Comparison of ENCODE assay signal across 8 cellular contexts in the genomic region with DNA sequence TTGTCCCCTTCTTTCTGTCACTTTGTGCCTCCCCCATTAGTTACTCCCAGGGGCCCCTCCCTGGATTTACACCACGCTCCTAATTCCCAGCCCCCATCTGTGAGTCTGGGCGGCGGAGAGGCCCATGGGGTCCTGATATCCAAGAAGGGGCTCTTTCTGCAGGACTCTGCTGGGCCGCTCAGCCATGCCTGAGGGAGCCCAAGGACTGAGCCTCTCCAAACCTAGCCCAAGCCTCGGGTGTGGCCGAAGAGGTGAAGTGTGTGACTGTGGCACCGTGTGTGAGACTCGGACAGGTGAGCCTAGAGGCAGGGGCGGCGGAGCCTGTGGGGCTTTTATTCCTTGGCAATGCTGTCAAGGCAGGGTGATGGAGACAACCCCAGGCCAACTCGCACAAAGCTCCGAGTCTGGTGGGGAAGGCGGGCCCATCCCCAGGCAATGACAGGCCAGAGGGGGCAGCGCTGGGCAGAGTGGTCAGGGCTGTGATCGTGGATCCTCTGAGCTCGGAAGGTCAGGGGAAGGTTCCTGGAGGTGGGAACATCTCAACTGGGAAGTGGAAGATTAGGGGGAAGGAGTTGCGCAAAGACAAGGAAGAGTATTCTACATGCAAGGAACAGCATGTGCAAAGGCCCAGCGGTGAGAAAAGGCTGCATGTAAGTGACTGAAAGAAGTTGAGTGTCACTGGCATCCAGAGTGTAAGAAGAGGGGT. TPM values are rescaled to one million over a fixed set of nuclear protein-coding genes. Genes with fewer than 3 reads are reported as not detected.
A peak's percentile ranks its signal among the peaks of the same experiment; 100 is the strongest.
DNase-seq lines count a peak whose midpoint lies in the region; ATAC-seq and TF ChIP-seq lines count a peak whose summit lies in the region.

No MANE protein-coding gene starts in this region.

- H3K9me3 Mint-ChIP-seq in CD14-positive monocyte (peaks cover 0 to 8% (median 3%) of the 10 kb centered on the region in 7 donors), type B pancreatic cell (no peaks in the 10 kb centered on the region)

- TF ChIP-seq CTCF in CD14-positive monocyte (IDR thresholded peaks at IDR 0.05), result no peak
- peak; percentile 50 for TF ChIP-seq CTCF in brain microvascular endothelial cell (IDR thresholded peaks at IDR 0.05; ENCODE audit: low read depth, low read length, missing control alignments)
- TF ChIP-seq CTCF in liver (IDR thresholded peaks at IDR 0.05; ENCODE audit: low read depth, low read length, missing input control), result no peak
- TF ChIP-seq CTCF in type B pancreatic cell (conservative IDR thresholded peaks at IDR 0.05), result peak; percentile 13

- intact Hi-C loops in CD14-positive monocyte (cut with micrococcal nuclease), result loop anchor here (2.0 kb wide), 2 partner anchors 15 to 17 kb away; no protein-coding TSS in a partner anchor

- no peak for TF ChIP-seq RAD21 in liver (IDR thresholded peaks at IDR 0.05)

- H3K9ac ChIP-seq in HUES48 (ENCODE audit: low read depth, low read length), result peak overlapping the region; percentile 13
- H3K9ac ChIP-seq in liver (ENCODE audit: low read depth in 1 of 2, low read length in 2 of 2), result no peak overlapping the region

- DNase-seq in CD14-positive monocyte (ENCODE audit: low spot score) (no peak), brain microvascular endothelial cell (no peak), type B pancreatic cell (ENCODE audit: extremely low spot score, unreplicated experiment) (no peak), amniotic stem cell (lab: John Stamatoyannopoulos, UW) (no peak)

- peak overlapping the region; percentile 43 to 100 (median 81) for H3K27ac Mint-ChIP-seq in CD14-positive monocyte
- peak overlapping the region; percentile 88 for H3K27ac Mint-ChIP-seq in type B pancreatic cell

- in situ Hi-C loops in brain microvascular endothelial cell (cut with HindIII; ENCODE audit: low pct_ligation_motif_present, low sequenced_read_pairs), result no loop called here

- H3K36me3 Mint-ChIP-seq in CD14-positive monocyte (peaks cover 30 to 48% of the 10 kb centered on the region in 2 donors), type B pancreatic cell (peaks cover 8% of the 10 kb centered on the region)

- ATAC-seq in GM19023 (IDR thresholded peaks at IDR 0.05; ENCODE audit: unreplicated experiment), result no peak
- ATAC-seq in HG03342 (IDR thresholded peaks at IDR 0.05; ENCODE audit: unreplicated experiment), result no peak

- H3K4me1 ChIP-seq in HUES48 (ENCODE audit: control insufficient read depth, insufficient read depth, low read length) (peaks cover 24% of the 10 kb centered on the region), liver (ENCODE audit: control insufficient read depth in 4 of 4, insufficient read depth in 4 of 4, low read length in 3 of 4) (peaks cover 5 to 32% (median 11%) of the 10 kb centered on the region in 4 donors)

- H3K27me3 Mint-ChIP-seq in CD14-positive monocyte (ENCODE audit: low read depth in 3 of 3), result peaks cover 2 to 24% (median 5%) of the 10 kb centered on the region in 3 donors
- peaks cover 8% of the 10 kb centered on the region for H3K27me3 Mint-ChIP-seq in type B pancreatic cell

- H3K36me3 ChIP-seq in HUES48 (ENCODE audit: control insufficient read depth, insufficient read depth, low read length) (peaks cover 38% of the 10 kb centered on the region), brain microvascular endothelial cell (replicated peaks) (peaks cover 29% of the 10 kb centered on the region), liver (ENCODE audit: control insufficient read depth in 4 of 4, insufficient read depth in 3 of 4, low read depth in 1 of 4, low read length in 3 of 4) (peaks cover 0 to 2% (median 0%) of the 10 kb centered on the region in 4 donors)

- H3K4me3 ChIP-seq in HUES48 (ENCODE audit: low read depth, low read length) (peak overlapping the region; percentile 98), brain microvascular endothelial cell (ENCODE audit: low read depth, low read length) (peak overlapping the region; percentile 91), liver (ENCODE audit: low read depth in 1 of 3, low read length in 3 of 3) (peak overlapping the region in 1 of 3 donors; percentile 67)

- peak overlapping the region; percentile 98 for H3K27ac ChIP-seq in HUES48 (ENCODE audit: low read depth, low read length)
- H3K27ac ChIP-seq in brain microvascular endothelial cell, result peak overlapping the region; percentile 94
- peak overlapping the region; percentile 55 to 89 for H3K27ac ChIP-seq in liver (ENCODE audit: low read depth in 1 of 2, low read length in 2 of 2)

- H3K4me1 Mint-ChIP-seq in CD14-positive monocyte (peaks cover 28% of the 10 kb centered on the region), type B pancreatic cell (ENCODE audit: unreplicated experiment) (peaks cover 23% of the 10 kb centered on the region)

- H3K9me3 ChIP-seq in HUES48 (ENCODE audit: control insufficient read depth, insufficient read depth, low read length) (no peaks in the 10 kb centered on the region), liver (ENCODE audit: control insufficient read depth in 4 of 4, low read length in 3 of 4) (no peaks in the 10 kb centered on the region)

- 75% methylated on average over 18 of the region's 18 CpGs for WGBS in liver

- H3K4me3 Mint-ChIP-seq in CD14-positive monocyte (peak overlapping the region; percentile 89 to 99), type B pancreatic cell (peak overlapping the region; percentile 98)

- no peaks in the 10 kb centered on the region for H3K27me3 ChIP-seq in HUES48 (ENCODE audit: control insufficient read depth, insufficient read depth, low read length)
- no peaks in the 10 kb centered on the region for H3K27me3 ChIP-seq in brain microvascular endothelial cell (replicated peaks)
- H3K27me3 ChIP-seq in liver (ENCODE audit: control insufficient read depth in 4 of 4, insufficient read depth in 4 of 4, low read length in 3 of 4), result no peaks in the 10 kb centered on the region

TF ChIP-seq in liver, 16 proteins besides CTCF, POLR2A, EP300 and RAD21:
- no peak for TF ChIP-seq TAF1 (conservative IDR thresholded peaks at IDR 0.05)
- no peak for TF ChIP-seq RXRA (IDR thresholded peaks at IDR 0.05)
- TF ChIP-seq HNF4A (conservative IDR thresholded peaks at IDR 0.05), result no peak
- TF ChIP-seq, protein P1, sequence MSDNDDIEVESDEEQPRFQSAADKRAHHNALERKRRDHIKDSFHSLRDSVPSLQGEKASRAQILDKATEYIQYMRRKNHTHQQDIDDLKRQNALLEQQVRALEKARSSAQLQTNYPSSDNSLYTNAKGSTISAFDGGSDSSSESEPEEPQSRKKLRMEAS (IDR thresholded peaks at IDR 0.05), result no peak

RNA-seq across cellular contexts. Expression of a gene that starts 1.6 kb away (rescaled TPM):
- polyA plus RNA-seq in CD14-positive monocyte, result 1 to 10 TPM in 1 of 2 donors, under 1 TPM in 1; 0.73 to 1.2 TPM
- 1 to 10 TPM; 3.7 to 4.5 TPM for total RNA-seq in liver
- 1 to 10 TPM; 2.1 to 2.2 TPM for polyA plus RNA-seq in liver
- 32.9 and 86.7 TPM in 2 replicates for total RNA-seq in type B pancreatic cell (ENCODE audit: low replicate concordance)

RNA-seq across cellular contexts. Expression of a gene that starts 7.4 kb away (rescaled TPM):
- polyA plus RNA-seq in CD14-positive monocyte, result 100 to 1,000 TPM; 473 to 632 TPM
- 1 to 10 TPM; 3.6 to 9.0 TPM for total RNA-seq in liver
- 10 to 100 TPM; 62.0 to 91.9 TPM for polyA plus RNA-seq in liver
- total RNA-seq in type B pancreatic cell (ENCODE audit: low replicate concordance), result 36.0 and 101 TPM in 2 replicates

RNA-seq across cellular contexts. Expression of a gene that starts 21.7 kb away (rescaled TPM):
- polyA plus RNA-seq in CD14-positive monocyte, result 1,000 to 10,000 TPM in 1 of 2 donors, 100 to 1,000 TPM in 1; 689 to 1,038 TPM
- 100 to 1,000 TPM; 109 to 111 TPM for total RNA-seq in liver
- 1,000 to 10,000 TPM in 1 of 2 donors, 100 to 1,000 TPM in 1; 324 to 1,094 TPM for polyA plus RNA-seq in liver
- 2,174 and 2,175 TPM in 2 replicates for total RNA-seq in type B pancreatic cell (ENCODE audit: low replicate concordance)

RNA-seq across cellular contexts. Expression of a gene that starts 22.9 kb away (rescaled TPM):
- 10 to 100 TPM; 37.0 to 38.2 TPM for polyA plus RNA-seq in CD14-positive monocyte
- total RNA-seq in liver, result 10 to 100 TPM; 11.0 to 13.8 TPM
- polyA plus RNA-seq in liver, result 10 to 100 TPM; 21.0 to 24.2 TPM
- total RNA-seq in type B pancreatic cell (ENCODE audit: low replicate concordance), result 37.3 and 40.8 TPM in 2 replicates

RNA-seq across cellular contexts. Expression of a gene that starts 23.1 kb away (rescaled TPM):
- polyA plus RNA-seq in CD14-positive monocyte (10 to 100 TPM; 22.7 to 25.2 TPM), liver (10 to 100 TPM; 21.2 to 29.4 TPM)
- total RNA-seq in liver (10 to 100 TPM; 13.7 to 16.7 TPM), type B pancreatic cell (ENCODE audit: low replicate concordance) (36.9 and 43.6 TPM in 2 replicates)

Comparison
In these comparisons a context has a peak if more than half of its experiments do, and no peak if none do; other contexts are left out.
1. CTCF ChIP-seq: peak in brain microvascular endothelial cell (single experiment) and type B pancreatic cell (single experiment); none in CD14-positive monocyte (single experiment) and liver (single experiment).
2. RNA of a gene that starts 21.7 kb away (total RNA-seq): 2,174 to 2,175 TPM in type B pancreatic cell; 109 to 111 TPM in liver; every median in the first group is over 10 times any median in the second.
3. Peak in every context shown above with its lines, with median percentiles within 50 percentile points of each other: H3K27ac ChIP-seq.